8 cellular contexts compared by ENCODE assay signal in the genomic region with DNA sequence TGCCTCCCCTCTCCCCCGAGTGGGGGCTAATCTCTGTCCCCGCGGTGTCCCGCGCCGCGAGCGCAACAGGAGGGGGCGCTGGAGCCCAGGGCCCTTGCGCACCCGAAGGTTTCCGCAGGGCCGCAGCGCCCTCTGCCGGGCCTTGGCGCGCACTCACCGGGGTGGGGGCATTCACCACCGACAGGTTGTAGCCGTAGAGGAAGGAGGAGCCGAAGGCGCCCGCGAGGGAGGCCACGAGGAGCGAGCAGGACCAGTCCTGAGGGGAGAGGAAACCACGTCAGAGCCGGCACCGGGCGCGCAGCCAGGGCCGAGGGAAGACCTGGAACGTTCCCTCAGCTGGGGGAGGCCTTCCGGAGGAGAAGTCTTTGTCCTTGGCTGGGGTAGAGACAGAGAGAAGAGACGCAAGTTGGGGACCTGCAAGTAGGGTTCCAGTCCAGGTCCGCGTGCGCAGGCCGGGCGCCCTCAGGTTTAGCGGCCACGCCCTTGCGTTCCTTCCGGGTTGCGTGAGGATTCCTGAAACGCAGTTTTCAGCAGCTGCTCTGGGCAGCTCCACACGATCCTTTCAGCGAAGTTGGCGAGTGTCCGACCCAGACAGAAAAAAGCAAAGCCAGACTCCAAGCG. TPM values are rescaled to one million over a fixed set of nuclear protein-coding genes. Genes with fewer than 3 reads are reported as not detected.
A peak's percentile ranks its signal among the peaks of the same experiment; 100 is the strongest.
DNase-seq lines count a peak whose midpoint lies in the region; ATAC-seq and TF ChIP-seq lines count a peak whose summit lies in the region.

No MANE protein-coding gene starts in this region.

- peaks cover 3 to 22% of the 10 kb centered on the region in 2 donors for H3K4me1 ChIP-seq in lung (ENCODE audit: control insufficient read depth in 2 of 2, insufficient read depth in 2 of 2, low read length in 2 of 2)

- peak; percentile 99 for TF ChIP-seq CTCF in lung (IDR thresholded peaks at IDR 0.05; ENCODE audit: control extremely low read depth, extremely low read depth)

- peak; percentile 96 for ATAC-seq in GM19025 (IDR thresholded peaks at IDR 0.05; ENCODE audit: low read depth, unreplicated experiment)
- peak; percentile 98 for ATAC-seq in HG03342 (IDR thresholded peaks at IDR 0.05; ENCODE audit: unreplicated experiment)
- ATAC-seq in lung (ENCODE audit: insufficient read depth, low FRiP score), result peak; percentile 95

- H3K27me3 ChIP-seq in lung (ENCODE audit: control insufficient read depth, insufficient read depth), result no peaks in the 10 kb centered on the region

- H3K36me3 ChIP-seq in lung (ENCODE audit: control insufficient read depth in 2 of 2, insufficient read depth in 2 of 2, low read length in 2 of 2), result no peaks in the 10 kb centered on the region

- WGBS in lung, 2 donors, result 3 to 5% methylated on average over 51 of the region's 51 CpGs

- DNase-seq in AML-193 (lab: John Stamatoyannopoulos, UW), result peak; percentile 79 to 84
- DNase-seq in NCI-H526 treated with DMSO at 0.1 percent for 48 hours (lab: John Stamatoyannopoulos, UW), result peak; percentile 67
- DNase-seq in activated CD8-positive, alpha-beta memory T cell treated with anti-CD3 and anti-CD28 coated beads for 1 hour (ENCODE audit: extremely low read depth in 1 of 2, low read depth in 1 of 2), result peak; percentile 73 to 78
- peak; percentile 85 for DNase-seq in effector CD4-positive, alpha-beta T cell
- DNase-seq in lung (ENCODE audit: low spot score), result peak; percentile 97
- peak; percentile 80 to 89 (median 83) for DNase-seq in stimulated activated CD4-positive, alpha-beta T cell treated with anti-CD3 and anti-CD28 coated beads, TNF-alpha, amount 100 ng/mL, for 24 hours (ENCODE audit: low read depth in 3 of 3)

- H3K4me3 ChIP-seq in lung, result no peak overlapping the region

- no peaks in the 10 kb centered on the region for H3K9me3 ChIP-seq in lung (ENCODE audit: control insufficient read depth in 2 of 2, insufficient read depth in 1 of 2, low read length in 1 of 2)

- peak overlapping the region; percentile 80 to 87 for H3K27ac ChIP-seq in lung (ENCODE audit: low read depth in 1 of 2, low read length in 1 of 2)

RNA-seq across cellular contexts. Expression of a gene that starts 2.4 kb away (rescaled TPM):
- total RNA-seq in lung, result 10 to 100 TPM in 1 of 2 donors, 1 to 10 TPM in 1; 4.6 to 18.6 TPM
- 10 to 100 TPM in 1 of 2 donors, 1 to 10 TPM in 1; 2.9 to 10.5 TPM for polyA plus RNA-seq in lung
